ENCODE assay signal across 34 cellular contexts in genomic region chr13:92433386-92433785, GRCh38.
"Had no signal": no experiment of that assay in that cellular context is flagged by ENCODE, and none has a peak within 500 bp of the region (broad histone marks: within the 10 kb centered on the region; RNA-seq: fewer than 3 reads in every experiment).

No MANE protein-coding gene starts in this region.

- ATAC-seq: activated naive CD4-positive, alpha-beta T cell treated with anti-CD3 and anti-CD28 coated beads, Interleukin-2, amount 50 U/mL, for 72 hours; activated naive CD8-positive, alpha-beta T cell treated with anti-CD3 and anti-CD28 coated beads, Interleukin-2, amount 50 U/mL, for 24 hours; activated T-cell treated with anti-CD3 and anti-CD28 coated beads, Interleukin-2, amount 50 U/mL, for 4 hours; activated T-cell treated with anti-CD3 and anti-CD28 coated beads, Interleukin-2, amount 50 U/mL, for 72 hours; activated T-helper 17 cell treated with anti-CD3 and anti-CD28 coated beads, Interleukin-2, amount 50 U/mL, for 72 hours; body of pancreas had no signal

- H3K36me3 ChIP-seq: adrenal gland, ascending aorta, brain microvascular endothelial cell, breast epithelium, cardiac muscle cell had no signal

- FAIRE-seq: astrocyte, bronchial epithelial cell had no signal

- H3K9me3 ChIP-seq: ascending aorta, body of pancreas, breast epithelium had no signal

- H3K27ac ChIP-seq: adrenal gland, ascending aorta, body of pancreas, brain microvascular endothelial cell, breast epithelium, cardiac muscle cell had no signal

- H3K27me3 ChIP-seq: adrenal gland, ascending aorta, body of pancreas, brain microvascular endothelial cell, breast epithelium, cardiac muscle cell had no signal

- H3K4me3 ChIP-seq: adrenal gland, ascending aorta, body of pancreas, breast epithelium, cardiac muscle cell had no signal

- DNase-seq: activated effector memory CD4-positive, alpha-beta T cell treated with anti-CD3 and anti-CD28 coated beads, Interleukin-2, amount 50 U/mL, for 16 hours; activated effector memory CD4-positive, alpha-beta T cell treated with Interleukin-2 at 50 U/mL for 16 hours; activated gamma-delta T cell; activated gamma-delta T cell treated with Interleukin-2 at 50 U/mL for 16 hours; activated naive CD4-positive, alpha-beta T cell; activated naive CD4-positive, alpha-beta T cell treated with anti-CD3 and anti-CD28 coated beads for 36 hours; activated naive CD4-positive, alpha-beta T cell treated with anti-CD3 and anti-CD28 coated beads, Interleukin-2, amount 10 ng/mL, durations not matched to agents 7 days and 5 days; activated naive CD4-positive, alpha-beta T cell treated with anti-CD3 and anti-CD28 coated beads, Interleukin-2, amount 50 U/mL, for 16 hours; activated naive CD4-positive, alpha-beta T cell treated with Interleukin-2 at 50 U/mL for 16 hours; activated naive CD8-positive, alpha-beta T cell treated with anti-CD3 and anti-CD28 coated beads for 36 hours; activated naive CD8-positive, alpha-beta T cell treated with anti-CD3 and anti-CD28 coated beads, Interleukin-2, amount 10 ng/mL, durations not matched to agents 7 days and 5 days; activated naive CD8-positive, alpha-beta T cell treated with anti-CD3 and anti-CD28 coated beads, Interleukin-2, amount 50 U/mL, for 24 hours; activated T-cell treated with anti-CD3 and anti-CD28 coated beads, Interleukin-2, amount 50 U/mL, for 1 hour; activated T-cell treated with anti-CD3 and anti-CD28 coated beads, Interleukin-2, amount 50 U/mL, for 24 hours; activated T-cell treated with anti-CD3 and anti-CD28 coated beads, Interleukin-2, amount 50 U/mL, for 4 hours; activated T-cell treated with anti-CD3 and anti-CD28 coated beads, Interleukin-2, amount 50 U/mL, for 48 hours; activated T-cell treated with anti-CD3 and anti-CD28 coated beads, Interleukin-2, amount 50 U/mL, for 72 hours; adrenal gland; amniotic stem cell; amygdala; anterior cingulate cortex; aorta; body of pancreas; brain microvascular endothelial cell; caudate nucleus; central memory CD4-positive, alpha-beta T cell; cerebellar nuclear complex had no signal

- H3K4me1 ChIP-seq: adrenal gland, ascending aorta, body of pancreas, breast epithelium had no signal
